ENCODE assay signal across 14 cellular contexts in genomic region chr2:161200327-161200726, GRCh38. TPM values are rescaled to one million over a fixed set of nuclear protein-coding genes. Genes with fewer than 3 reads are reported as not detected.
A peak's percentile ranks its signal among the peaks of the same experiment; 100 is the strongest.
DNase-seq lines count a peak whose midpoint lies in the region; ATAC-seq and TF ChIP-seq lines count a peak whose summit lies in the region.
"Had no signal": no experiment of that assay in that cellular context is flagged by ENCODE, and none has a peak within 500 bp of the region (broad histone marks: within the 10 kb centered on the region; RNA-seq: fewer than 3 reads in every experiment).

No MANE protein-coding gene starts in this region.

- peak overlapping the region; percentile 75 for H3K27ac Mint-ChIP-seq in activated CD8-positive, alpha-beta memory T cell treated with anti-CD3 and anti-CD28 coated beads, Interleukin-2, amount 10 ng/mL, durations not matched to agents 7 days and 5 days
- H3K27ac Mint-ChIP-seq in natural killer cell treated with Interleukin-12 subunit alpha and Interleukin-12 subunit beta and Interleukin-15 and Interleukin-18, amount 100 ng/mL, for 72 hours = peak overlapping the region; percentile 69 to 70
- peak overlapping the region in 3 of 10 donors; percentile 11 to 41 (median 36) for H3K27ac Mint-ChIP-seq in naive thymus-derived CD8-positive, alpha-beta T cell

- H3K36me3 Mint-ChIP-seq in activated CD8-positive, alpha-beta memory T cell treated with anti-CD3 and anti-CD28 coated beads, Interleukin-2, amount 10 ng/mL, durations not matched to agents 7 days and 5 days = peaks cover 59% of the 10 kb centered on the region
- peaks cover 39% of the 10 kb centered on the region for H3K36me3 Mint-ChIP-seq in natural killer cell treated with Interleukin-12 subunit alpha and Interleukin-12 subunit beta and Interleukin-15 and Interleukin-18, amount 100 ng/mL, for 72 hours
- H3K36me3 Mint-ChIP-seq in naive thymus-derived CD8-positive, alpha-beta T cell = peaks cover 8 to 62% (median 32%) of the 10 kb centered on the region in 3 donors

- ATAC-seq in activated CD8-positive, alpha-beta memory T cell treated with anti-CD3 and anti-CD28 coated beads, Interleukin-2, amount 10 ng/mL, durations not matched to agents 7 days and 5 days = no peak
- ATAC-seq in GM21723 (IDR thresholded peaks at IDR 0.05; ENCODE audit: unreplicated experiment) (peak; percentile 4), HG03520 (IDR thresholded peaks at IDR 0.05; ENCODE audit: unreplicated experiment) (peak; percentile 31)
- ATAC-seq in natural killer cell treated with Interleukin-12 subunit alpha and Interleukin-12 subunit beta and Interleukin-15 and Interleukin-18, amount 100 ng/mL, for 72 hours = no peak
- no peak for ATAC-seq in naive thymus-derived CD8-positive, alpha-beta T cell

- H3K4me1 Mint-ChIP-seq in activated CD8-positive, alpha-beta memory T cell treated with anti-CD3 and anti-CD28 coated beads, Interleukin-2, amount 10 ng/mL, durations not matched to agents 7 days and 5 days = peaks cover 29% of the 10 kb centered on the region
- peaks cover 33 to 52% of the 10 kb centered on the region in 2 donors for H3K4me1 Mint-ChIP-seq in natural killer cell treated with Interleukin-12 subunit alpha and Interleukin-12 subunit beta and Interleukin-15 and Interleukin-18, amount 100 ng/mL, for 72 hours (ENCODE audit: low read depth in 2 of 2)
- peaks cover 14 to 42% (median 29%) of the 10 kb centered on the region in 4 donors for H3K4me1 Mint-ChIP-seq in naive thymus-derived CD8-positive, alpha-beta T cell

- H3K27me3 Mint-ChIP-seq in activated CD8-positive, alpha-beta memory T cell treated with anti-CD3 and anti-CD28 coated beads, Interleukin-2, amount 10 ng/mL, durations not matched to agents 7 days and 5 days = no peaks in the 10 kb centered on the region
- H3K27me3 Mint-ChIP-seq in natural killer cell treated with Interleukin-12 subunit alpha and Interleukin-12 subunit beta and Interleukin-15 and Interleukin-18, amount 100 ng/mL, for 72 hours = no peaks in the 10 kb centered on the region
- no peaks in the 10 kb centered on the region for H3K27me3 Mint-ChIP-seq in naive thymus-derived CD8-positive, alpha-beta T cell

- no peaks in the 10 kb centered on the region for H3K9me3 Mint-ChIP-seq in activated CD8-positive, alpha-beta memory T cell treated with anti-CD3 and anti-CD28 coated beads, Interleukin-2, amount 10 ng/mL, durations not matched to agents 7 days and 5 days (ENCODE audit: low read depth)
- no peaks in the 10 kb centered on the region for H3K9me3 Mint-ChIP-seq in natural killer cell treated with Interleukin-12 subunit alpha and Interleukin-12 subunit beta and Interleukin-15 and Interleukin-18, amount 100 ng/mL, for 72 hours
- peaks cover 0 to 4% (median 0%) of the 10 kb centered on the region in 9 donors for H3K9me3 Mint-ChIP-seq in naive thymus-derived CD8-positive, alpha-beta T cell

- no peak for TF ChIP-seq CTCF in foreskin fibroblast (IDR thresholded peaks at IDR 0.05; ENCODE audit: low read depth, low read length)

- POLR2A ChIA-PET in naive thymus-derived CD8-positive, alpha-beta T cell (lab: Charles Lee) = no interaction called here

- no peak for DNase-seq in activated CD8-positive, alpha-beta memory T cell treated with anti-CD3 and anti-CD28 coated beads, Interleukin-2, amount 10 ng/mL, durations not matched to agents 7 days and 5 days
- DNase-seq in activated CD8-positive, alpha-beta memory T cell treated with anti-CD3 and anti-CD28 coated beads for 24 hours = no peak
- no peak for DNase-seq in natural killer cell treated with Interleukin-12 subunit alpha and Interleukin-12 subunit beta and Interleukin-15 and Interleukin-18, amount 100 ng/mL, for 72 hours (ENCODE audit: low spot score)
- DNase-seq in foreskin fibroblast (no peak), NCI-H748 treated with DMSO at 0.1 percent for 48 hours (lab: John Stamatoyannopoulos, UW) (no peak)
- DNase-seq in naive thymus-derived CD8-positive, alpha-beta T cell = no peak
- DNase-seq: activated gamma-delta T cell, cerebellar nuclear complex, hypothalamus, mammary epithelial cell, NCI-H1417 treated with DMSO at 0.1 percent for 48 hours, SIG-M5 had no signal

- no peak overlapping the region for H3K4me3 ChIP-seq in foreskin fibroblast (ENCODE audit: low read depth in 1 of 2, low read length in 2 of 2)

- CTCF ChIA-PET in activated CD8-positive, alpha-beta memory T cell treated with anti-CD3 and anti-CD28 coated beads, Interleukin-2, amount 10 ng/mL, durations not matched to agents 7 days and 5 days (lab: Charles Lee) = interaction anchor here (0.7 kb wide), 1 partner anchor 16 kb away, joined by 3 read pairs; no protein-coding TSS in a partner anchor

- H3K4me3 Mint-ChIP-seq in activated CD8-positive, alpha-beta memory T cell treated with anti-CD3 and anti-CD28 coated beads, Interleukin-2, amount 10 ng/mL, durations not matched to agents 7 days and 5 days = peak overlapping the region; percentile 52
- peak overlapping the region; percentile 64 for H3K4me3 Mint-ChIP-seq in natural killer cell treated with Interleukin-12 subunit alpha and Interleukin-12 subunit beta and Interleukin-15 and Interleukin-18, amount 100 ng/mL, for 72 hours
- H3K4me3 Mint-ChIP-seq in naive thymus-derived CD8-positive, alpha-beta T cell = no peak overlapping the region

RNA-seq across cellular contexts. Expression of gene TANK, which starts 40.1 kb away (rescaled TPM):
- 100 to 1,000 TPM; 133 to 147 TPM for total RNA-seq in activated CD8-positive, alpha-beta memory T cell treated with anti-CD3 and anti-CD28 coated beads, Interleukin-2, amount 10 ng/mL, durations not matched to agents 7 days and 5 days
- 100 to 1,000 TPM; 346 to 459 TPM for total RNA-seq in natural killer cell treated with Interleukin-12 subunit alpha and Interleukin-12 subunit beta and Interleukin-15 and Interleukin-18, amount 100 ng/mL, for 72 hours
- total RNA-seq in naive thymus-derived CD8-positive, alpha-beta T cell = 10 to 100 TPM; 59.5 to 65.8 TPM
- 10 to 100 TPM; 32.7 to 43.8 (median 34.7) TPM for polyA plus RNA-seq in naive thymus-derived CD8-positive, alpha-beta T cell

Comparison
In these comparisons a context has a peak if more than half of its experiments do, and no peak if none do; other contexts are left out.
1. ATAC-seq: peak in GM21723 (single experiment) and HG03520 (single experiment); none in activated CD8-positive, alpha-beta memory T cell treated with anti-CD3 and anti-CD28 coated beads, Interleukin-2, amount 10 ng/mL, durations not matched to agents 7 days and 5 days (single experiment), natural killer cell treated with Interleukin-12 subunit alpha and Interleukin-12 subunit beta and Interleukin-15 and Interleukin-18, amount 100 ng/mL, for 72 hours (0 of 2) and naive thymus-derived CD8-positive, alpha-beta T cell (0 of 2).
2. H3K4me3 Mint-ChIP-seq: peak in activated CD8-positive, alpha-beta memory T cell treated with anti-CD3 and anti-CD28 coated beads, Interleukin-2, amount 10 ng/mL, durations not matched to agents 7 days and 5 days (single experiment) and natural killer cell treated with Interleukin-12 subunit alpha and Interleukin-12 subunit beta and Interleukin-15 and Interleukin-18, amount 100 ng/mL, for 72 hours (single experiment); none in naive thymus-derived CD8-positive, alpha-beta T cell (0 of 10).